In genomic region chr1:196607940-196608339, GRCh38 we compare ENCODE assay signal across 8 cellular contexts. TPM values are rescaled to one million over a fixed set of nuclear protein-coding genes. Genes with fewer than 3 reads are reported as not detected.
A peak's percentile ranks its signal among the peaks of the same experiment; 100 is the strongest.
DNase-seq lines count a peak whose midpoint lies in the region; ATAC-seq and TF ChIP-seq lines count a peak whose summit lies in the region.

No MANE protein-coding gene starts in this region.

- peaks cover 4% of the 10 kb centered on the region for H3K36me3 Mint-ChIP-seq in natural killer cell treated with Interleukin-12 subunit alpha and Interleukin-12 subunit beta and Interleukin-15 and Interleukin-18, amount 100 ng/mL, for 72 hours
- no peaks in the 10 kb centered on the region for H3K36me3 Mint-ChIP-seq in natural killer cell
- no peaks in the 10 kb centered on the region for H3K36me3 Mint-ChIP-seq in Caco-2 (ENCODE audit: insufficient read depth, unreplicated experiment)

- peaks cover 5% of the 10 kb centered on the region in 2 donors for H3K4me1 Mint-ChIP-seq in natural killer cell treated with Interleukin-12 subunit alpha and Interleukin-12 subunit beta and Interleukin-15 and Interleukin-18, amount 100 ng/mL, for 72 hours (ENCODE audit: low read depth in 2 of 2)
- H3K4me1 Mint-ChIP-seq in natural killer cell = peaks cover 0 to 6% of the 10 kb centered on the region in 2 donors
- H3K4me1 Mint-ChIP-seq in Caco-2 (ENCODE audit: low read depth, unreplicated experiment) = no peaks in the 10 kb centered on the region

- H3K9me3 ChIP-seq in breast epithelium = no peaks in the 10 kb centered on the region
- H3K9me3 ChIP-seq in lower lobe of right lung = no peaks in the 10 kb centered on the region
- H3K9me3 ChIP-seq in aorta (ENCODE audit: control insufficient read depth, low read length) = no peaks in the 10 kb centered on the region
- H3K9me3 ChIP-seq in Caco-2 = no peaks in the 10 kb centered on the region

- intact Hi-C loops in natural killer cell (cut with micrococcal nuclease) = no loop called here
- intact Hi-C loops in breast epithelium (cut with DNase I; ENCODE audit: low total_unique reads) = no loop called here
- intact Hi-C loops in lower lobe of right lung (cut with DNase I) = no loop called here
- intact Hi-C loops in aorta (cut with DNase I) = no loop called here
- intact Hi-C loops in Caco-2 (cut with micrococcal nuclease; ENCODE audit: unreplicated experiment) = no loop called here

- 1% methylated on average over 7 of the region's 7 CpGs for WGBS in aorta, 2 donors

- no peaks in the 10 kb centered on the region for H3K4me1 ChIP-seq in breast epithelium
- no peaks in the 10 kb centered on the region for H3K4me1 ChIP-seq in lower lobe of right lung
- peaks cover 0 to 1% of the 10 kb centered on the region in 2 donors for H3K4me1 ChIP-seq in aorta (ENCODE audit: control insufficient read depth in 1 of 2, insufficient read depth in 2 of 2, low read length in 2 of 2)
- no peaks in the 10 kb centered on the region for H3K4me1 ChIP-seq in Caco-2

- BruUV-seq in Caco-2 (replicated peaks; lab: Mats Ljungman, UMichigan) = no TSS peak

- H3K27me3 ChIP-seq in breast epithelium (peaks cover 0 to 7% of the 10 kb centered on the region in 2 donors), lower lobe of right lung (ENCODE audit: low read depth) (no peaks in the 10 kb centered on the region), aorta (ENCODE audit: control insufficient read depth in 1 of 2, insufficient read depth in 2 of 2, low read length in 1 of 2) (no peaks in the 10 kb centered on the region), Caco-2 (replicated peaks; ENCODE audit: control insufficient read depth, insufficient read depth, low read length) (no peaks in the 10 kb centered on the region)

- H3K4me3 ChIP-seq in breast epithelium (peak overlapping the region; percentile 53 to 74 (median 59)), lower lobe of right lung (peak overlapping the region; percentile 57), aorta (ENCODE audit: low read length in 2 of 2) (peak overlapping the region; percentile 6 to 41), Caco-2 (ENCODE audit: low read depth, low read length) (no peak overlapping the region)

- TF ChIP-seq POLR2A in breast epithelium (IDR thresholded peaks at IDR 0.05) = no peak

- H3K9me3 Mint-ChIP-seq in natural killer cell treated with Interleukin-12 subunit alpha and Interleukin-12 subunit beta and Interleukin-15 and Interleukin-18, amount 100 ng/mL, for 72 hours = peaks cover 10% of the 10 kb centered on the region
- peaks cover 5 to 10% of the 10 kb centered on the region in 2 donors for H3K9me3 Mint-ChIP-seq in natural killer cell
- no peaks in the 10 kb centered on the region for H3K9me3 Mint-ChIP-seq in Caco-2 (ENCODE audit: unreplicated experiment)

- peaks cover 13 to 17% of the 10 kb centered on the region in 2 donors for H3K27me3 Mint-ChIP-seq in natural killer cell treated with Interleukin-12 subunit alpha and Interleukin-12 subunit beta and Interleukin-15 and Interleukin-18, amount 100 ng/mL, for 72 hours
- H3K27me3 Mint-ChIP-seq in natural killer cell (ENCODE audit: low read depth in 2 of 2) = peaks cover 12 to 21% of the 10 kb centered on the region in 2 donors
- no peaks in the 10 kb centered on the region for H3K27me3 Mint-ChIP-seq in Caco-2 (ENCODE audit: insufficient read depth, unreplicated experiment)

- TF ChIP-seq CTCF in natural killer cell (IDR thresholded peaks at IDR 0.05) = no peak
- TF ChIP-seq CTCF in breast epithelium (IDR thresholded peaks at IDR 0.05) = no peak
- no peak for TF ChIP-seq CTCF in lower lobe of right lung (IDR thresholded peaks at IDR 0.05)
- no peak for TF ChIP-seq CTCF in Caco-2 (IDR thresholded peaks at IDR 0.05; ENCODE audit: insufficient read depth in 1 of 2, low read depth in 1 of 2, low read length in 1 of 2, severe bottlenecking in 1 of 2, unreplicated experiment in 1 of 2)

- no peaks in the 10 kb centered on the region for H3K36me3 ChIP-seq in breast epithelium
- H3K36me3 ChIP-seq in lower lobe of right lung = no peaks in the 10 kb centered on the region
- H3K36me3 ChIP-seq in aorta (ENCODE audit: control insufficient read depth in 1 of 2, insufficient read depth in 2 of 2, low read length in 1 of 2) = no peaks in the 10 kb centered on the region
- H3K36me3 ChIP-seq in Caco-2 (ENCODE audit: control insufficient read depth, insufficient read depth, low read length) = no peaks in the 10 kb centered on the region

- DNase-seq in natural killer cell treated with Interleukin-12 subunit alpha and Interleukin-12 subunit beta and Interleukin-15 and Interleukin-18, amount 100 ng/mL, for 72 hours (ENCODE audit: low spot score) = no peak
- DNase-seq in natural killer cell (no peak), breast epithelium (ENCODE audit: low spot score in 2 of 2) (no peak), lower lobe of right lung (no peak), aorta (no peak), Caco-2 (no peak)

- CTCF ChIA-PET in Caco-2 (lab: Charles Lee) = no interaction called here

- no peak overlapping the region for H3K27ac Mint-ChIP-seq in natural killer cell treated with Interleukin-12 subunit alpha and Interleukin-12 subunit beta and Interleukin-15 and Interleukin-18, amount 100 ng/mL, for 72 hours
- no peak overlapping the region for H3K27ac Mint-ChIP-seq in natural killer cell
- H3K27ac Mint-ChIP-seq in Caco-2 (ENCODE audit: unreplicated experiment) = no peak overlapping the region

- peak overlapping the region; percentile 46 to 89 for H3K27ac ChIP-seq in breast epithelium
- peak overlapping the region; percentile 63 for H3K27ac ChIP-seq in lower lobe of right lung
- no peak overlapping the region for H3K27ac ChIP-seq in aorta (ENCODE audit: low read depth in 1 of 2, low read length in 2 of 2)

- no peak for ATAC-seq in natural killer cell treated with Interleukin-12 subunit alpha and Interleukin-12 subunit beta and Interleukin-15 and Interleukin-18, amount 100 ng/mL, for 72 hours
- no peak for ATAC-seq in natural killer cell
- ATAC-seq in lower lobe of right lung = peak in 1 of 2 donors; percentile 34
- ATAC-seq in aorta (ENCODE audit: low FRiP score) = peak; percentile 26
- ATAC-seq in GM18858 (IDR thresholded peaks at IDR 0.05; ENCODE audit: unreplicated experiment) = no peak
- no peak for ATAC-seq in GM19452 (IDR thresholded peaks at IDR 0.05; ENCODE audit: unreplicated experiment)

- H3K4me3 Mint-ChIP-seq in natural killer cell treated with Interleukin-12 subunit alpha and Interleukin-12 subunit beta and Interleukin-15 and Interleukin-18, amount 100 ng/mL, for 72 hours = peak overlapping the region; percentile 52
- H3K4me3 Mint-ChIP-seq in natural killer cell (no peak overlapping the region), Caco-2 (ENCODE audit: unreplicated experiment) (no peak overlapping the region)

- POLR2A ChIA-PET in Caco-2 (lab: Charles Lee) = no interaction called here

RNA-seq across cellular contexts. Expression of gene KCNT2, which starts 0.3 kb away (rescaled TPM):
- total RNA-seq in natural killer cell treated with Interleukin-12 subunit alpha and Interleukin-12 subunit beta and Interleukin-15 and Interleukin-18, amount 100 ng/mL, for 72 hours = not detected
- total RNA-seq in natural killer cell = not detected
- 1 to 10 TPM; 2.6 to 3.7 (median 3.0) TPM for total RNA-seq in breast epithelium
- total RNA-seq in lower lobe of right lung = 3.7 TPM
- 10 to 100 TPM; 13.8 to 18.8 TPM for total RNA-seq in aorta
- polyA plus RNA-seq in aorta = 10 to 100 TPM in 1 of 2 donors, 1 to 10 TPM in 1; 3.0 to 23.3 TPM
- total RNA-seq in Caco-2 (2022) = not detected in 2 replicates

RNA-seq across cellular contexts. Expression of gene CFH, which starts 43.9 kb away (rescaled TPM):
- 1 to 10 TPM; 8.8 to 9.4 TPM for total RNA-seq in natural killer cell treated with Interleukin-12 subunit alpha and Interleukin-12 subunit beta and Interleukin-15 and Interleukin-18, amount 100 ng/mL, for 72 hours
- total RNA-seq in natural killer cell = 1 to 10 TPM in 2 of 3 donors, under 1 TPM in 1; 0.88 to 2.8 (median 2.7) TPM
- total RNA-seq in breast epithelium = 100 to 1,000 TPM in 1 of 3 donors, 10 to 100 TPM in 2; 59.7 to 266 (median 82.3) TPM
- 69.6 TPM for total RNA-seq in lower lobe of right lung
- total RNA-seq in aorta = 100 to 1,000 TPM; 284 to 297 TPM
- polyA plus RNA-seq in aorta = 100 to 1,000 TPM in 1 of 2 donors, 10 to 100 TPM in 1; 82.8 to 647 TPM
- not detected in 2 replicates for total RNA-seq in Caco-2 (2022)

Comparison
In these comparisons a context has a peak if more than half of its experiments do, and no peak if none do; other contexts are left out.
1. H3K27ac ChIP-seq: peak in breast epithelium (2 of 2) and lower lobe of right lung (single experiment); none in aorta (0 of 2).